In the genomic region with DNA sequence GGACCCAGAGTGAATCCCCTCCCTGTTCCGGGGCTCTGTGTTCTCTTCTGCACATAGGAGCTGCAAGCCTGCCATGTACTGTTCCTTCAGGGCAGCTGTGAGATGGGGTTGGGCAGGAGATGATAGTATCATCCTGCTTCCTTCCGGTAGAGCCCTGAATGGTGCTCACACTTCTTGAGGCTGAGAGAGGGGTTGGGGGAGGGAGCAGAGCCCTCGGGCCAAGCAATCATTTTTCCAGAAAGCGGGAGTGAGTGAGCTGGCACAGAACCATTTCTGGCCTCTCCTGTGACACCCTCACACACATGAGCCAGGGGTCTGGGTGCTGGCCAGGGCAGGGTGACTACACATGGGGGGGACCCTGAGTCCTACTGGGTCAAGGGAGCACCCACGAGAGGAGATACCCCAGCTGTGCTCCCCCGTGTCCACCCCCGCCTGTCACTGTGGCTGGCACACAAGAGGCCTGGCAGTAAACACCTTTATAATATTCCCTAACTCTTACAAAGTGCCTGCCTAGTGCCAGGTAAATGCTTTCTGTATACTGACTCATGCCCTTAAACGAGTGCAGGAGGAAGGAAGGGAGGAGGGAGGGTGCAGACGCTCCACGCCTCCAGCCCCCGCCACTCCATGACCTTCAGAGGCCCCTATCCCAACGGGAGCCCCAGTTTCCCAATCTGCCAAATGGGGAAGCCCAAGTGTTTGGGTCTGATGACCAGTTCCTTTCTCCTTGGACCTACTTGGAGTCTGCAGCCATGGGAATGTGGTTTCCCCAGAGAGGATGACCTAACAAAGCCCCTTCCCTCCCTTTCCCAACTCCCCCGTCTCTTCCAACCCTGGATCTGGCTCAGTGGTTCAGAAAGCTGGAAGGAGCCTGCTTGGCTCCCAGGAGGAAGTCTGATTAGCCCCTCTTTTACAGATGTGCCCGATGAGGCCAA, we compare ENCODE assay signal across 1 cellular context.
A peak's percentile ranks its signal among the peaks of the same experiment; 100 is the strongest.
TF ChIP-seq lines count a peak whose summit lies in the region.

No MANE protein-coding gene starts in this region.

TF ChIP-seq in SK-N-SH, 30 proteins besides CTCF, POLR2A, EP300 and RAD21:
- TF ChIP-seq, protein P1, sequence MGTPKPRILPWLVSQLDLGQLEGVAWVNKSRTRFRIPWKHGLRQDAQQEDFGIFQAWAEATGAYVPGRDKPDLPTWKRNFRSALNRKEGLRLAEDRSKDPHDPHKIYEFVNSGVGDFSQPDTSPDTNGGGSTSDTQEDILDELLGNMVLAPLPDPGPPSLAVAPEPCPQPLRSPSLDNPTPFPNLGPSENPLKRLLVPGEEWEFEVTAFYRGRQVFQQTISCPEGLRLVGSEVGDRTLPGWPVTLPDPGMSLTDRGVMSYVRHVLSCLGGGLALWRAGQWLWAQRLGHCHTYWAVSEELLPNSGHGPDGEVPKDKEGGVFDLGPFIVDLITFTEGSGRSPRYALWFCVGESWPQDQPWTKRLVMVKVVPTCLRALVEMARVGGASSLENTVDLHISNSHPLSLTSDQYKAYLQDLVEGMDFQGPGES (IDR thresholded peaks at IDR 0.05; ENCODE audit: low read depth, low read length): no peak
- TF ChIP-seq FOXJ3 (CRISPR knock-in tag; IDR thresholded peaks at IDR 0.05) (no peak), YY1 (IDR thresholded peaks at IDR 0.05; ENCODE audit: low read depth) (no peak), POLR2AphosphoS5 (IDR thresholded peaks at IDR 0.05; ENCODE audit: low read depth, low read length) (no peak), SIN3A (IDR thresholded peaks at IDR 0.05; ENCODE audit: borderline replicate concordance, low read depth, low read length) (no peak), GATA2 (CRISPR knock-in tag; IDR thresholded peaks at IDR 0.05) (peak; percentile 57; the same call in 1 of the 2 replicates)
